ENCODE assay signal across 1 cellular context in genomic region chr6:167396659-167397490, GRCh38.
A peak's percentile ranks its signal among the peaks of the same experiment; 100 is the strongest.
TF ChIP-seq lines count a peak whose summit lies in the region.

No MANE protein-coding gene starts in this region.

TF ChIP-seq in HepG2, 621 proteins besides CTCF, POLR2A, EP300 and RAD21 (continued from another document and continues in another):
- TF ChIP-seq, protein P1, sequence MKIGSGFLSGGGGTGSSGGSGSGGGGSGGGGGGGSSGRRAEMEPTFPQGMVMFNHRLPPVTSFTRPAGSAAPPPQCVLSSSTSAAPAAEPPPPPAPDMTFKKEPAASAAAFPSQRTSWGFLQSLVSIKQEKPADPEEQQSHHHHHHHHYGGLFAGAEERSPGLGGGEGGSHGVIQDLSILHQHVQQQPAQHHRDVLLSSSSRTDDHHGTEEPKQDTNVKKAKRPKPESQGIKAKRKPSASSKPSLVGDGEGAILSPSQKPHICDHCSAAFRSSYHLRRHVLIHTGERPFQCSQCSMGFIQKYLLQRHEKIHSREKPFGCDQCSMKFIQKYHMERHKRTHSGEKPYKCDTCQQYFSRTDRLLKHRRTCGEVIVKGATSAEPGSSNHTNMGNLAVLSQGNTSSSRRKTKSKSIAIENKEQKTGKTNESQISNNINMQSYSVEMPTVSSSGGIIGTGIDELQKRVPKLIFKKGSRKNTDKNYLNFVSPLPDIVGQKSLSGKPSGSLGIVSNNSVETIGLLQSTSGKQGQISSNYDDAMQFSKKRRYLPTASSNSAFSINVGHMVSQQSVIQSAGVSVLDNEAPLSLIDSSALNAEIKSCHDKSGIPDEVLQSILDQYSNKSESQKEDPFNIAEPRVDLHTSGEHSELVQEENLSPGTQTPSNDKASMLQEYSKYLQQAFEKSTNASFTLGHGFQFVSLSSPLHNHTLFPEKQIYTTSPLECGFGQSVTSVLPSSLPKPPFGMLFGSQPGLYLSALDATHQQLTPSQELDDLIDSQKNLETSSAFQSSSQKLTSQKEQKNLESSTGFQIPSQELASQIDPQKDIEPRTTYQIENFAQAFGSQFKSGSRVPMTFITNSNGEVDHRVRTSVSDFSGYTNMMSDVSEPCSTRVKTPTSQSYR (CRISPR knock-in tag; IDR thresholded peaks at IDR 0.05; ENCODE audit: borderline replicate concordance): no peak
- TF ChIP-seq IKZF1 (IDR thresholded peaks at IDR 0.05): no peak
- TF ChIP-seq MTF2 (CRISPR knock-in tag; IDR thresholded peaks at IDR 0.05; ENCODE audit: borderline replicate concordance): no peak
- TF ChIP-seq ESRRA (CRISPR knock-in tag; IDR thresholded peaks at IDR 0.05; ENCODE audit: low read depth): peak; percentile 92
- TF ChIP-seq KLF11 (CRISPR knock-in tag; IDR thresholded peaks at IDR 0.05): 0 out of 2 replicates have a peak, but pooled peaks have one; percentile 43
- TF ChIP-seq U2AF2 (IDR thresholded peaks at IDR 0.05; ENCODE audit: low read depth, low read length): no peak
- no peak for TF ChIP-seq REPIN1 (CRISPR knock-in tag; IDR thresholded peaks at IDR 0.05; ENCODE audit: borderline replicate concordance, low read depth)
- TF ChIP-seq ZNF746 (CRISPR knock-in tag; IDR thresholded peaks at IDR 0.05): no peak
- no peak for TF ChIP-seq PTBP1 (IDR thresholded peaks at IDR 0.05; ENCODE audit: low read depth, low read length, poor library complexity, severe bottlenecking)
- TF ChIP-seq PCBP2 (optimal IDR thresholded peaks at IDR 0.05; ENCODE audit: low read depth, low read length, poor library complexity, severe bottlenecking): no peak
- TF ChIP-seq HHEX (CRISPR knock-in tag; IDR thresholded peaks at IDR 0.05): peak; percentile 78
- no peak for TF ChIP-seq ZNF34 (CRISPR knock-in tag; IDR thresholded peaks at IDR 0.05; ENCODE audit: borderline replicate concordance)
- TF ChIP-seq NCOA1 (CRISPR knock-in tag; IDR thresholded peaks at IDR 0.05): no peak
- TF ChIP-seq CHCHD3 (CRISPR knock-in tag; IDR thresholded peaks at IDR 0.05): no peak
- TF ChIP-seq SAP130 (CRISPR knock-in tag; IDR thresholded peaks at IDR 0.05; ENCODE audit: low read depth): peak; percentile 67
- TF ChIP-seq, protein P2, sequence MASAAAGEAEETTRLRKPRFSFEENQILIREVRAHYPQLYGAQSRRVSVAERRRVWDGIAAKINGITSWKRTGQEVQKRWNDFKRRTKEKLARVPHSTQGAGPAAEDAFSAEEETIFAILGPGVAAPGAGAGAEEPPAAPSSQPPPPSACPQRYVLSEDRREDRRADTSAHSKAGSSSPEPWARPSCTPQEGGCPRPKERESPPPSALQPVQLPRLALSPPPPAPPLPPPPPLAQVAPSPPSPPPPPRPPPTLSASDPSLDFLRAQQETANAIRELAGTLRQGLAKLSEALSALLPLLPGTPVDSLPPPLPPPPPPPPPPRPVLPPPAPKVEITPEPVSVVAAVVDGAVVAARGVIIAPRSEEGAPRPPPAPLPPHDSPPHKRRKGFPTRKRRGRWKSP (CRISPR knock-in tag; IDR thresholded peaks at IDR 0.05): 0 out of 2 replicates have a peak, but pooled peaks have one; percentile 46
- TF ChIP-seq KAT7 (CRISPR knock-in tag; IDR thresholded peaks at IDR 0.05; ENCODE audit: borderline replicate concordance): no peak
- no peak for TF ChIP-seq XBP1 (CRISPR knock-in tag; IDR thresholded peaks at IDR 0.05)
- TF ChIP-seq ARNT2 (CRISPR knock-in tag; IDR thresholded peaks at IDR 0.05; ENCODE audit: low read depth): no peak
- TF ChIP-seq ONECUT2 (CRISPR knock-in tag; IDR thresholded peaks at IDR 0.05): no peak
- TF ChIP-seq ZNF12 (CRISPR knock-in tag; IDR thresholded peaks at IDR 0.05): no peak; the same call in 1 of the 2 replicates
- no peak for TF ChIP-seq POLR2AphosphoS2 (IDR thresholded peaks at IDR 0.05; ENCODE audit: low read depth, low read length)
- TF ChIP-seq FOXA1 (IDR thresholded peaks at IDR 0.05): peak; percentile 42; the same call in 1 of the 2 replicates
- peak; percentile 87 for TF ChIP-seq FOXA1 (CRISPR knock-in tag; IDR thresholded peaks at IDR 0.05)
- no peak for TF ChIP-seq RBFOX2 (IDR thresholded peaks at IDR 0.05; ENCODE audit: low read depth, low read length)
- peak; percentile 44 for TF ChIP-seq POGZ (CRISPR knock-in tag; IDR thresholded peaks at IDR 0.05)
- no peak for TF ChIP-seq GLI4 (CRISPR knock-in tag; IDR thresholded peaks at IDR 0.05; ENCODE audit: borderline replicate concordance)
- TF ChIP-seq PCBP1 (IDR thresholded peaks at IDR 0.05; ENCODE audit: borderline replicate concordance, low read depth, low read length): no peak
- no peak for TF ChIP-seq ZNF318 (CRISPR knock-in tag; IDR thresholded peaks at IDR 0.05)
- 0 out of 2 replicates have a peak, but pooled peaks have one; percentile 50 for TF ChIP-seq ZNF704 (CRISPR knock-in tag; IDR thresholded peaks at IDR 0.05; ENCODE audit: borderline replicate concordance)
- TF ChIP-seq, protein P3, sequence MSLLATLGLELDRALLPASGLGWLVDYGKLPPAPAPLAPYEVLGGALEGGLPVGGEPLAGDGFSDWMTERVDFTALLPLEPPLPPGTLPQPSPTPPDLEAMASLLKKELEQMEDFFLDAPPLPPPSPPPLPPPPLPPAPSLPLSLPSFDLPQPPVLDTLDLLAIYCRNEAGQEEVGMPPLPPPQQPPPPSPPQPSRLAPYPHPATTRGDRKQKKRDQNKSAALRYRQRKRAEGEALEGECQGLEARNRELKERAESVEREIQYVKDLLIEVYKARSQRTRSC (CRISPR knock-in tag; IDR thresholded peaks at IDR 0.05; ENCODE audit: low read depth): no peak
- no peak; the same call in 1 of the 2 replicates for TF ChIP-seq ATAD3A (CRISPR knock-in tag; IDR thresholded peaks at IDR 0.05)
- no peak for TF ChIP-seq SMC3 (IDR thresholded peaks at IDR 0.05; ENCODE audit: low read length)
- no peak for TF ChIP-seq AGO2 (optimal IDR thresholded peaks at IDR 0.05; ENCODE audit: low read depth, low read length)
- no peak for TF ChIP-seq ZNF17 (CRISPR knock-in tag; IDR thresholded peaks at IDR 0.05)
- TF ChIP-seq MBNL3 (CRISPR knock-in tag; conservative IDR thresholded peaks at IDR 0.05): no peak
- 0 out of 2 replicates have a peak, but pooled peaks have one; percentile 49 for TF ChIP-seq SIX4 (CRISPR knock-in tag; IDR thresholded peaks at IDR 0.05)
- no peak for TF ChIP-seq ZNF256 (CRISPR knock-in tag; conservative IDR thresholded peaks at IDR 0.05)
- no peak for TF ChIP-seq HNRNPLL (IDR thresholded peaks at IDR 0.05; ENCODE audit: low read depth, low read length, poor library complexity, severe bottlenecking)
- no peak for TF ChIP-seq FUBP1 (CRISPR knock-in tag; IDR thresholded peaks at IDR 0.05; ENCODE audit: borderline replicate concordance)
- TF ChIP-seq NONO (IDR thresholded peaks at IDR 0.05): no peak
- TF ChIP-seq NONO (CRISPR knock-in tag; conservative IDR thresholded peaks at IDR 0.05): 0 out of 2 replicates have a peak, but pooled peaks have one; percentile 45
- TF ChIP-seq ZNF512B (CRISPR knock-in tag; IDR thresholded peaks at IDR 0.05; ENCODE audit: borderline replicate concordance): no peak
- TF ChIP-seq PAF1 (CRISPR knock-in tag; IDR thresholded peaks at IDR 0.05): no peak
- no peak for TF ChIP-seq MTA3 (CRISPR knock-in tag; IDR thresholded peaks at IDR 0.05)
- no peak for TF ChIP-seq ZNF337 (CRISPR knock-in tag; IDR thresholded peaks at IDR 0.05; ENCODE audit: borderline replicate concordance, low read depth)
- no peak for TF ChIP-seq ZNF580 (CRISPR knock-in tag; IDR thresholded peaks at IDR 0.05; ENCODE audit: borderline replicate concordance, low read depth)
- no peak for TF ChIP-seq MZF1 (CRISPR knock-in tag; IDR thresholded peaks at IDR 0.05; ENCODE audit: borderline replicate concordance)
- no peak for TF ChIP-seq MAZ (IDR thresholded peaks at IDR 0.05; ENCODE audit: borderline replicate concordance, low read depth, low read length)
- TF ChIP-seq MAZ (CRISPR knock-in tag; IDR thresholded peaks at IDR 0.05; ENCODE audit: low read depth): no peak
- TF ChIP-seq ZNF207 (IDR thresholded peaks at IDR 0.05; ENCODE audit: borderline replicate concordance): no peak
